ENCODE assay signal across 12 cellular contexts in the genomic region with DNA sequence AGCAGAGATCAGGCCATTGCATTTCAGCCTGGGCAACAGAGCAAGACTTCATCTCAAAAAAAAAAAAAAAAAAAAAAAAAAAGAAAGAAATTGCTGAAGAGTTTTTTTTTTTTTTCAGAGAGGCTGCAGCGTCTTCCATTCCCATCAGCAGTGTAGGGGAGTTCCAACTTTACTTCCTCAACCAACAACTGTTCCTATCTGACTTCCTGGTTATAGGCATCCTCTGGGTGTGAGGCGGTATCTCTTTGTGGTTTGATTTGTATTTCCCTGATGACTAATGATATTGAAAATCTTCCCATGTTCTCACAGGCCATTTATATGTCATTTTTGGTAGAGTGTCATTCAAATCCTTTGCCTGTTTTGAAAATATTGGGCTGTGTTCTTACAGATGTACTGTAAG. TPM values are rescaled to one million over a fixed set of nuclear protein-coding genes. Genes with fewer than 3 reads are reported as not detected.
DNase-seq lines count a peak whose midpoint lies in the region; ATAC-seq, FAIRE-seq and TF ChIP-seq lines count a peak whose summit lies in the region.
"Had no signal": no experiment of that assay in that cellular context is flagged by ENCODE, and none has a peak within 500 bp of the region (broad histone marks: within the 10 kb centered on the region; RNA-seq: fewer than 3 reads in every experiment).

No MANE protein-coding gene starts in this region.

- H3K36me3 ChIP-seq in naive thymus-derived CD4-positive, alpha-beta T cell (ENCODE audit: control insufficient read depth in 2 of 3, insufficient read depth in 3 of 3, low read length in 3 of 3): no peaks in the 10 kb centered on the region
- no peaks in the 10 kb centered on the region for H3K36me3 ChIP-seq in ovary
- no peaks in the 10 kb centered on the region for H3K36me3 ChIP-seq in sigmoid colon
- no peaks in the 10 kb centered on the region for H3K36me3 ChIP-seq in PC-9 (ENCODE audit: low read depth)
- H3K36me3 ChIP-seq: neutrophil had no signal

- TF ChIP-seq CTCF in epithelial cell of esophagus (IDR thresholded peaks at IDR 0.05; ENCODE audit: insufficient read depth, low read depth, low read length, missing control alignments) (no peak), ovary (IDR thresholded peaks at IDR 0.05) (no peak), sigmoid colon (IDR thresholded peaks at IDR 0.05) (no peak), PC-9 (conservative IDR thresholded peaks at IDR 0.05) (no peak)

- H3K4me3 Mint-ChIP-seq in T-helper 1 cell treated with Interleukin-12 subunit alpha and Interleukin-12 subunit beta and Interleukin-4 antibody, amounts not matched to agents 30 μg/mL and 1 μg/mL, for 36 hours: peak overlapping the region; percentile 12
- H3K4me3 Mint-ChIP-seq in naive thymus-derived CD4-positive, alpha-beta T cell: peak overlapping the region in 2 of 10 donors; percentile 25 to 39

- DNase-seq in T-helper 1 cell (no peak), RCC 7860 (ENCODE audit: low spot score) (peak; percentile 73), epithelial cell of esophagus (ENCODE audit: low read depth) (peak; percentile 73), ovary (no peak), sigmoid colon (no peak), PC-9 (no peak)
- DNase-seq in naive thymus-derived CD4-positive, alpha-beta T cell: no peak
- DNase-seq: kidney, NCI-H2029 had no signal

- H3K9me3 Mint-ChIP-seq in T-helper 1 cell treated with Interleukin-12 subunit alpha and Interleukin-12 subunit beta and Interleukin-4 antibody, amounts not matched to agents 30 μg/mL and 1 μg/mL, for 36 hours: no peaks in the 10 kb centered on the region
- peaks cover 0 to 2% (median 0%) of the 10 kb centered on the region in 11 donors for H3K9me3 Mint-ChIP-seq in naive thymus-derived CD4-positive, alpha-beta T cell

- no peak overlapping the region for H3K4me2 ChIP-seq in PC-9
- H3K4me2 ChIP-seq: A549 had no signal

- no peak overlapping the region for H3K27ac ChIP-seq in naive thymus-derived CD4-positive, alpha-beta T cell (ENCODE audit: low read depth, low read length)
- no peak overlapping the region for H3K27ac ChIP-seq in ovary
- no peak overlapping the region for H3K27ac ChIP-seq in sigmoid colon
- no peak overlapping the region for H3K27ac ChIP-seq in PC-9
- H3K27ac ChIP-seq: A549, neutrophil had no signal

- TF ChIP-seq EP300 in ovary (IDR thresholded peaks at IDR 0.05) (no peak), sigmoid colon (IDR thresholded peaks at IDR 0.05) (no peak)

- H3K36me3 Mint-ChIP-seq in T-helper 1 cell treated with Interleukin-12 subunit alpha and Interleukin-12 subunit beta and Interleukin-4 antibody, amounts not matched to agents 30 μg/mL and 1 μg/mL, for 36 hours (ENCODE audit: low read depth): no peaks in the 10 kb centered on the region
- H3K36me3 Mint-ChIP-seq in naive thymus-derived CD4-positive, alpha-beta T cell: no peaks in the 10 kb centered on the region

- no peaks in the 10 kb centered on the region for H3K4me1 ChIP-seq in naive thymus-derived CD4-positive, alpha-beta T cell (ENCODE audit: control insufficient read depth in 2 of 2, insufficient read depth in 2 of 2, low read length in 2 of 2)
- peaks cover 14% of the 10 kb centered on the region for H3K4me1 ChIP-seq in ovary (ENCODE audit: insufficient read depth)
- no peaks in the 10 kb centered on the region for H3K4me1 ChIP-seq in sigmoid colon
- H3K4me1 ChIP-seq in PC-9 (replicated peaks; ENCODE audit: insufficient read depth): 0 out of 2 replicates have a peak, but pooled peaks cover 6% of the 10 kb centered on the region

- H3K27me3 Mint-ChIP-seq in T-helper 1 cell treated with Interleukin-12 subunit alpha and Interleukin-12 subunit beta and Interleukin-4 antibody, amounts not matched to agents 30 μg/mL and 1 μg/mL, for 36 hours (ENCODE audit: low read depth): no peaks in the 10 kb centered on the region
- no peaks in the 10 kb centered on the region for H3K27me3 Mint-ChIP-seq in naive thymus-derived CD4-positive, alpha-beta T cell

- BruUV-seq in PC-9 (replicated peaks; lab: Mats Ljungman, UMichigan): no TSS peak

- H3K4me3 ChIP-seq in epithelial cell of esophagus (ENCODE audit: low read length): no peak overlapping the region
- no peak overlapping the region for H3K4me3 ChIP-seq in naive thymus-derived CD4-positive, alpha-beta T cell (ENCODE audit: low read length)
- H3K4me3 ChIP-seq in ovary: no peak overlapping the region
- H3K4me3 ChIP-seq in sigmoid colon: no peak overlapping the region
- H3K4me3 ChIP-seq in PC-9: no peak overlapping the region
- H3K4me3 ChIP-seq: A549 had no signal

- peak; percentile 79 for ATAC-seq in naive thymus-derived CD4-positive, alpha-beta T cell
- ATAC-seq: A549 had no signal

- FAIRE-seq in RCC 7860 (lab: Jason Lieb, UNC): peak; percentile 44
- FAIRE-seq: A549, kidney had no signal

- POLR2A ChIA-PET in naive thymus-derived CD4-positive, alpha-beta T cell (lab: Charles Lee): no interaction called here
- POLR2A ChIA-PET in PC-9 (lab: Charles Lee; ENCODE audit: unreplicated experiment): no interaction called here

- H4K20me1 ChIP-seq in PC-9 (ENCODE audit: insufficient read depth): no peaks in the 10 kb centered on the region

- H3K27me3 ChIP-seq in naive thymus-derived CD4-positive, alpha-beta T cell (ENCODE audit: control insufficient read depth in 2 of 2, insufficient read depth in 2 of 2, low read length in 2 of 2): no peaks in the 10 kb centered on the region
- H3K27me3 ChIP-seq in ovary (no peaks in the 10 kb centered on the region), sigmoid colon (no peaks in the 10 kb centered on the region), PC-9 (ENCODE audit: insufficient read depth, low read depth) (no peaks in the 10 kb centered on the region)
- H3K27me3 ChIP-seq: neutrophil had no signal

- no peaks in the 10 kb centered on the region for H3K79me2 ChIP-seq in PC-9 (ENCODE audit: low read depth)

- H3K27ac Mint-ChIP-seq in T-helper 1 cell treated with Interleukin-12 subunit alpha and Interleukin-12 subunit beta and Interleukin-4 antibody, amounts not matched to agents 30 μg/mL and 1 μg/mL, for 36 hours: no peak overlapping the region
- peak overlapping the region in 3 of 9 donors; percentile 13 to 68 (median 32) for H3K27ac Mint-ChIP-seq in naive thymus-derived CD4-positive, alpha-beta T cell

- no peaks in the 10 kb centered on the region for H3K9me3 ChIP-seq in naive thymus-derived CD4-positive, alpha-beta T cell (ENCODE audit: control insufficient read depth in 2 of 3, low read length in 3 of 3)
- no peaks in the 10 kb centered on the region for H3K9me3 ChIP-seq in ovary
- no peaks in the 10 kb centered on the region for H3K9me3 ChIP-seq in sigmoid colon
- no peaks in the 10 kb centered on the region for H3K9me3 ChIP-seq in PC-9 (ENCODE audit: insufficient read depth, low read depth)
- H3K9me3 ChIP-seq: neutrophil had no signal

- TF ChIP-seq POLR2A in ovary (IDR thresholded peaks at IDR 0.05): no peak
- TF ChIP-seq POLR2A in sigmoid colon (IDR thresholded peaks at IDR 0.05): no peak

- H3K9me2 ChIP-seq in PC-9 (ENCODE audit: insufficient read depth): no peaks in the 10 kb centered on the region

- intact Hi-C loops in naive thymus-derived CD4-positive, alpha-beta T cell (cut with micrococcal nuclease): no loop called here
- intact Hi-C loops in ovary (cut with DNase I): no loop called here
- intact Hi-C loops in sigmoid colon (cut with DNase I): no loop called here
- intact Hi-C loops in PC-9 (cut with micrococcal nuclease; ENCODE audit: unreplicated experiment): no loop called here

- CTCF ChIA-PET in naive thymus-derived CD4-positive, alpha-beta T cell (lab: Charles Lee): interaction anchor here (1.6 kb wide), 1 partner anchor 24 kb away, joined by 3 read pairs; no protein-coding TSS in a partner anchor
- CTCF ChIA-PET in PC-9 (lab: Charles Lee): interaction anchor here (0.7 kb wide), 1 partner anchor 1924 kb away, joined by 4 read pairs; no protein-coding TSS in a partner anchor

- no peak overlapping the region for H2AFZ ChIP-seq in PC-9

- WGBS in ovary, 3 donors: 75 to 80% (median 77%) methylated on average over 2 of the region's 2 CpGs
- WGBS in sigmoid colon, 2 donors: 6 to 23% methylated on average over 2 of the region's 2 CpGs

- H3K4me1 Mint-ChIP-seq in T-helper 1 cell treated with Interleukin-12 subunit alpha and Interleukin-12 subunit beta and Interleukin-4 antibody, amounts not matched to agents 30 μg/mL and 1 μg/mL, for 36 hours (ENCODE audit: low read depth): peaks cover 6% of the 10 kb centered on the region
- peaks cover 6 to 14% (median 9%) of the 10 kb centered on the region in 7 donors for H3K4me1 Mint-ChIP-seq in naive thymus-derived CD4-positive, alpha-beta T cell

- no peaks in the 10 kb centered on the region for H3F3A ChIP-seq in PC-9 (ENCODE audit: insufficient read depth, low read depth)

RNA-seq across cellular contexts. Expression of gene PRTFDC1, which starts 40.2 kb away (rescaled TPM):
- 1 to 10 TPM in 1 of 5 experiments, under 1 TPM in 4; 0.51 to 1.7 (median 0.88) TPM for total RNA-seq in naive thymus-derived CD4-positive, alpha-beta T cell
- polyA plus RNA-seq in naive thymus-derived CD4-positive, alpha-beta T cell: under 1 TPM; 0.13 to 0.69 TPM
- total RNA-seq in ovary (10 to 100 TPM; 12.6 to 21.3 (median 14.7) TPM), sigmoid colon (10 to 100 TPM in 3 of 4 donors, 1 to 10 TPM in 1; 7.7 to 17.2 (median 12.3) TPM), PC-9 (2021) (12.3 and 15.8 TPM in 2 replicates)
- polyA plus RNA-seq in ovary (10 to 100 TPM; 12.7 to 18.6 TPM), sigmoid colon (1 to 10 TPM; 6.0 to 9.6 (median 6.6) TPM)

Comparison
In these comparisons a context has a peak if more than half of its experiments do, and no peak if none do; other contexts are left out.
1. DNase-seq: peak in RCC 7860 (single experiment) and epithelial cell of esophagus (single experiment); none in T-helper 1 cell (0 of 5), naive thymus-derived CD4-positive, alpha-beta T cell (0 of 9), ovary (0 of 5), sigmoid colon (single experiment) and PC-9 (0 of 2).